Comparison of ENCODE assay signal across 25 cellular contexts in the genomic region with DNA sequence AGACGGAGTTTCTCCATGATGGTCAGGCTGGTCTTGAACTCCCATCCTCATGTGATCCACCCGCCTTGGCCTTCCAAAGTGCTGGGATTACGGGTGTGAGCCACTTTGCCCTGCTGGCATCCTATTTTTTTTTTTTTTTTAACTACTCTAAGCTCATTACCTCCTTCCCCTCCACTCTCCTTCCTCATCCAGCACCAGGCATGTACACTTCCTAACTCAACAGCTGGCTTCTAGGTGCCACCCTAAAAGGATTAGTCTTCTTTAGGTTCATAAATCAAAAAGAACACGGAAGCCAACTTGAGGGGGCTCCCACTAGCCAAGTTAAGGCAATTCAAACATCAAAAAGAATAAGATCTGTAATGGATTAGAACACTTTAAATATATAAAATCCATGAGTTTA.
DNase-seq lines count a peak whose midpoint lies in the region; ATAC-seq and TF ChIP-seq lines count a peak whose summit lies in the region.
"Had no signal": no experiment of that assay in that cellular context is flagged by ENCODE, and none has a peak within 500 bp of the region (broad histone marks: within the 10 kb centered on the region; RNA-seq: fewer than 3 reads in every experiment).

No MANE protein-coding gene starts in this region.

- no peak for ATAC-seq in GM18870 (IDR thresholded peaks at IDR 0.05; ENCODE audit: unreplicated experiment)
- no peak for ATAC-seq in HG02571 (IDR thresholded peaks at IDR 0.05; ENCODE audit: unreplicated experiment)
- ATAC-seq: A549, K562, T-cell had no signal

- H3K4me1 ChIP-seq in neutrophil (ENCODE audit: control insufficient read depth in 1 of 2, insufficient read depth in 1 of 2, low read depth in 1 of 2, low read length in 1 of 2): peaks cover 26 to 29% of the 10 kb centered on the region in 2 experiments
- H3K4me1 ChIP-seq: A549, SJSA1 had no signal

- DNase-seq in Kasumi-1 (lab: John Stamatoyannopoulos, UW) (peak; percentile 15 to 40), NB4 (ENCODE audit: low read depth) (peak; percentile 57), NOMO-1 treated with DMSO at 0.1 percent for 48 hours (lab: John Stamatoyannopoulos, UW; ENCODE audit: unreplicated experiment) (peak; percentile 79), hepatic stellate cell (ENCODE audit: low spot score) (no peak)
- DNase-seq: Calu3; CD8-positive, alpha-beta memory T cell; DMS79 treated with DMSO at 0.1 percent for 48 hours; GM23248; NCI-H1092 treated with DMSO at 0.1 percent for 48 hours; NCI-H1436; NCI-H187; NCI-H2081 treated with DMSO at 0.1 percent for 48 hours; NCI-H2171; NCI-H226; NCI-H510A; NCI-H748 treated with DMSO at 0.1 percent for 48 hours; NK-92 treated with Interleukin-12 subunit alpha and Interleukin-12 subunit beta, amount 100 ng/mL, for 24 hours; T-cell had no signal

- peak overlapping the region; percentile 45 for H3K27ac ChIP-seq in neutrophil
- H3K27ac ChIP-seq: A549, C4-2B, GM23248, SJSA1 had no signal

- peaks cover 13% of the 10 kb centered on the region for H3K27me3 ChIP-seq in neutrophil
- H3K27me3 ChIP-seq: SJSA1 had no signal

- no peak for TF ChIP-seq CTCF in NB4 (IDR thresholded peaks at IDR 0.05; ENCODE audit: low read depth, low read length)
- TF ChIP-seq CTCF in neutrophil (IDR thresholded peaks at IDR 0.05): no peak

- no peaks in the 10 kb centered on the region for H3K36me3 ChIP-seq in neutrophil
- H3K36me3 ChIP-seq: SJSA1 had no signal

- no peak overlapping the region for H3K4me3 ChIP-seq in NB4 (ENCODE audit: low read depth, low read length)
- no peak overlapping the region for H3K4me3 ChIP-seq in neutrophil (ENCODE audit: low read depth in 1 of 2, low read length in 1 of 2)
- H3K4me3 ChIP-seq: A549, GM23248, K562, SJSA1 had no signal

- H3K9me3 ChIP-seq in neutrophil: no peaks in the 10 kb centered on the region
- H3K9me3 ChIP-seq: A549, SJSA1 had no signal

- TF ChIP-seq POLR2A in NB4 (IDR thresholded peaks at IDR 0.05; ENCODE audit: extremely low read depth, insufficient read length): no peak
